In the genomic region with DNA sequence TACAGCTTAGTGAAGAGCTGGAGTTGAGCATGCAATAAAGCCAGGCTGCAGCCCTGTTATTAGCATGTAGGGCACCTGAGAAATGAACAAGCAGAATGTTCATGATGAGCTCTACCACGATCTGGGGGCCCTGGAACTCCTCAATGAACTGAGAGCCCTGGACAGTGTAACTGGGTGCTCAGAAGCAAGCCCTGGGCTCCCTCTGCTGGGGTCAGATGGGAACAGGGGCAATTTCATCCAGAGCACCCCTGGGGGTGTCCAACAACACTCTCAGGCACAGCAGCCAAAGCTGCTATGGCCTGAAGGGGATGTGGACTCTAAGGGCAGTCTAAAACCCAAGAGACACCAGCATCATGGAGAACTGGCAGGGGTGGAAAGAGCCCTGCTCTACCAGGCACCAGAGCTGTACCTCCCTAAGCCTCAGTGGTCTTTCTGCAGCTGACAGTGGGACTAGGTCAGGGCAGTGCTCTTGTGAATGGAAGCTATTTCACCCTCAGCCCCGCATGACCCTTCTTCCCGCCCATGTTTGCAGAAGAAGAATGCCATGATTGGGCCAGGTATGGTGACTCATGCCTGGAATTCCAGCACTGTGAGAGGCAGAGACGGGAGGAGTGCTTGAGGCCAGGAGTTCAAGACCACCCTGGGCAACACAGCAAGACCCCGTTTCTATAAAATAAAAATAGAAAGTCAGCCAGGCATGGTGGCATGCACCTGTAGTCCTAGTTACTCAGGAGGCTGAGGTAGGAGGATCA, we compare ENCODE assay signal across 2 cellular contexts.
TF ChIP-seq lines count a peak whose summit lies in the region.

No MANE protein-coding gene starts in this region.

TF ChIP-seq in SK-N-SH treated with all-trans-retinoic acid at 6 μM for 48 hours, 23 proteins besides CTCF, POLR2A, EP300 and RAD21 (continued from another document):
- no peak for TF ChIP-seq TSHZ2 (CRISPR knock-in tag; IDR thresholded peaks at IDR 0.05)
- TF ChIP-seq, protein P1, sequence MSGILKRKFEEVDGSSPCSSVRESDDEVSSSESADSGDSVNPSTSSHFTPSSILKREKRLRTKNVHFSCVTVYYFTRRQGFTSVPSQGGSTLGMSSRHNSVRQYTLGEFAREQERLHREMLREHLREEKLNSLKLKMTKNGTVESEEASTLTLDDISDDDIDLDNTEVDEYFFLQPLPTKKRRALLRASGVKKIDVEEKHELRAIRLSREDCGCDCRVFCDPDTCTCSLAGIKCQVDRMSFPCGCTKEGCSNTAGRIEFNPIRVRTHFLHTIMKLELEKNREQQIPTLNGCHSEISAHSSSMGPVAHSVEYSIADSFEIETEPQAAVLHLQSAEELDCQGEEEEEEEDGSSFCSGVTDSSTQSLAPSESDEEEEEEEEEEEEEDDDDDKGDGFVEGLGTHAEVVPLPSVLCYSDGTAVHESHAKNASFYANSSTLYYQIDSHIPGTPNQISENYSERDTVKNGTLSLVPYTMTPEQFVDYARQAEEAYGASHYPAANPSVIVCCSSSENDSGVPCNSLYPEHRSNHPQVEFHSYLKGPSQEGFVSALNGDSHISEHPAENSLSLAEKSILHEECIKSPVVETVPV (CRISPR knock-in tag; IDR thresholded peaks at IDR 0.05): no peak
- no peak for TF ChIP-seq RARB (CRISPR knock-in tag; IDR thresholded peaks at IDR 0.05)

TF ChIP-seq in H1, 55 proteins besides CTCF, POLR2A, EP300 and RAD21 (continued from another document):
- TF ChIP-seq CBX5 (IDR thresholded peaks at IDR 0.05; ENCODE audit: low read depth, low read length): no peak
- TF ChIP-seq KDM4A (IDR thresholded peaks at IDR 0.05; ENCODE audit: low read depth, low read length, severe bottlenecking): no peak
- TF ChIP-seq, protein P2, sequence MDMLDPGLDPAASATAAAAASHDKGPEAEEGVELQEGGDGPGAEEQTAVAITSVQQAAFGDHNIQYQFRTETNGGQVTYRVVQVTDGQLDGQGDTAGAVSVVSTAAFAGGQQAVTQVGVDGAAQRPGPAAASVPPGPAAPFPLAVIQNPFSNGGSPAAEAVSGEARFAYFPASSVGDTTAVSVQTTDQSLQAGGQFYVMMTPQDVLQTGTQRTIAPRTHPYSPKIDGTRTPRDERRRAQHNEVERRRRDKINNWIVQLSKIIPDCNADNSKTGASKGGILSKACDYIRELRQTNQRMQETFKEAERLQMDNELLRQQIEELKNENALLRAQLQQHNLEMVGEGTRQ (IDR thresholded peaks at IDR 0.05; ENCODE audit: low read length): no peak
- TF ChIP-seq, protein P3, sequence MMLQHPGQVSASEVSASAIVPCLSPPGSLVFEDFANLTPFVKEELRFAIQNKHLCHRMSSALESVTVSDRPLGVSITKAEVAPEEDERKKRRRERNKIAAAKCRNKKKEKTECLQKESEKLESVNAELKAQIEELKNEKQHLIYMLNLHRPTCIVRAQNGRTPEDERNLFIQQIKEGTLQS (IDR thresholded peaks at IDR 0.05; ENCODE audit: insufficient read depth, low read depth, low read length): no peak
- TF ChIP-seq RXRA (IDR thresholded peaks at IDR 0.05; ENCODE audit: insufficient read depth, low read depth, low read length): no peak
- no peak for TF ChIP-seq CEBPB (IDR thresholded peaks at IDR 0.05; ENCODE audit: low read depth, low read length)
- no peak for TF ChIP-seq CHD1 (IDR thresholded peaks at IDR 0.05; ENCODE audit: low read depth, low read length)
- no peak for TF ChIP-seq TBP (IDR thresholded peaks at IDR 0.05; ENCODE audit: low read depth, low read length)
- no peak for TF ChIP-seq YY1 (IDR thresholded peaks at IDR 0.05; ENCODE audit: low read depth, low read length)
- TF ChIP-seq NANOG (IDR thresholded peaks at IDR 0.05; ENCODE audit: insufficient read depth, low read depth, low read length, poor library complexity, severe bottlenecking): no peak
- no peak for TF ChIP-seq SIRT6 (IDR thresholded peaks at IDR 0.05; ENCODE audit: low read length)
- TF ChIP-seq SP1 (IDR thresholded peaks at IDR 0.05; ENCODE audit: low read depth, low read length): no peak
- no peak for TF ChIP-seq HDAC2 (IDR thresholded peaks at IDR 0.05; ENCODE audit: borderline replicate concordance in 1 of 2, low read depth in 2 of 2, low read length in 2 of 2)
- TF ChIP-seq JUN (IDR thresholded peaks at IDR 0.05; ENCODE audit: low read depth, low read length): no peak
- no peak for TF ChIP-seq PHF8 (conservative IDR thresholded peaks at IDR 0.05; ENCODE audit: low read depth, low read length)
- no peak for TF ChIP-seq EZH2 (IDR thresholded peaks at IDR 0.05; ENCODE audit: low read depth, low read length, severe bottlenecking)
- TF ChIP-seq, protein P4, sequence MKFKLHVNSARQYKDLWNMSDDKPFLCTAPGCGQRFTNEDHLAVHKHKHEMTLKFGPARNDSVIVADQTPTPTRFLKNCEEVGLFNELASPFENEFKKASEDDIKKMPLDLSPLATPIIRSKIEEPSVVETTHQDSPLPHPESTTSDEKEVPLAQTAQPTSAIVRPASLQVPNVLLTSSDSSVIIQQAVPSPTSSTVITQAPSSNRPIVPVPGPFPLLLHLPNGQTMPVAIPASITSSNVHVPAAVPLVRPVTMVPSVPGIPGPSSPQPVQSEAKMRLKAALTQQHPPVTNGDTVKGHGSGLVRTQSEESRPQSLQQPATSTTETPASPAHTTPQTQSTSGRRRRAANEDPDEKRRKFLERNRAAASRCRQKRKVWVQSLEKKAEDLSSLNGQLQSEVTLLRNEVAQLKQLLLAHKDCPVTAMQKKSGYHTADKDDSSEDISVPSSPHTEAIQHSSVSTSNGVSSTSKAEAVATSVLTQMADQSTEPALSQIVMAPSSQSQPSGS (IDR thresholded peaks at IDR 0.05; ENCODE audit: low read length): no peak
